Comparison of ENCODE assay signal across 9 cellular contexts in the genomic region with DNA sequence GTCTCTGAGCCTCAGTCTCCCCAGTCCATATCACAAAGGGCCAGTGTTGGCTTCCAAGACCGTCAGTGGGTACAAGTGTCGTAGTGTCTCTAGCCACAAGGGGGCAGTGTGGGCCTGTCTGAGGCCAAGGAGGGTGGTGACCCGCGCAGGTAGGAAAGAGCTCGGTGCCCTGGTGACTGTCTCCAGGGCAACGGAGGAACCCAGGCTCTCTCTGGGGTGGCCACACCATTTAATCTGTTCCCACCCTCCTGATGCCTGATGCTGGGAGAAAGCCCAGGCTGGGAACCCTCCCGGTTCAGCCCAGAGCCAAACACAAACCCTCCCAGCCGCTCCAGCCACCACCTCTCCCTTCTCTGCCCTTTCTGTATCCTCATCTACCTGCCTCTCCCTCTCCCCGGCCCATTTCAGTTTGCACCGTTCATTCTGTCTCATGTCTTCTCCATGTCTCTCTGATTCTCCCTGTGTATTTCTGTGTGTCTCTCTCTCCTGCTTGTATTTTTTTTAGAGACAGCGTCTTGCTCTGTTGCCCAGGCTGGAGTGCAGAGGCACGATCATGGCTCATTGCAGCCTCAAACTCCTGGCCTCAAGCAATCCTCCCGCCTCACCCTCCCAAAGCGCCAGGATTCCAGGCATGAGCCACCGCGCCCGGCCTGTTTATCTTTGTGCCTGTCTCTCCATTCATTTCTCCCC. TPM values are rescaled to one million over a fixed set of nuclear protein-coding genes. Genes with fewer than 3 reads are reported as not detected.
DNase-seq lines count a peak whose midpoint lies in the region; ATAC-seq and TF ChIP-seq lines count a peak whose summit lies in the region.
"Had no signal": no experiment of that assay in that cellular context is flagged by ENCODE, and none has a peak within 500 bp of the region (broad histone marks: within the 10 kb centered on the region; RNA-seq: fewer than 3 reads in every experiment).

No MANE protein-coding gene starts in this region.

- TF ChIP-seq CTCF in esophagus squamous epithelium (IDR thresholded peaks at IDR 0.05) (peak; percentile 80 to 94 (median 90)), nephron (IDR thresholded peaks at IDR 0.05; ENCODE audit: unreplicated experiment in 3 of 3) (peak; percentile 71 to 90 (median 87))

- peaks cover 0 to 89% (median 0%) of the 10 kb centered on the region in 4 donors for H3K27me3 ChIP-seq in esophagus squamous epithelium

- H3K4me1 ChIP-seq in esophagus squamous epithelium: peaks cover 0 to 8% (median 0%) of the 10 kb centered on the region in 3 donors

- H3K27ac ChIP-seq in esophagus squamous epithelium: no peak overlapping the region

- no peak overlapping the region for H3K27ac Mint-ChIP-seq in nephron

- 32% methylated on average over 14 of the region's 17 CpGs for WGBS in esophagus squamous epithelium, 2 donors

- peak; percentile 92 for ATAC-seq in stimulated activated naive CD8-positive, alpha-beta T cell treated with anti-CD3 and anti-CD28 coated beads, Interleukin-15, Interleukin-2, amounts not matched to agents 100 U/mL and 50 U/mL, for 24 hours
- no peak for ATAC-seq in HG03097 (IDR thresholded peaks at IDR 0.05; ENCODE audit: low FRiP score, unreplicated experiment)

- H3K9me3 Mint-ChIP-seq in nephron: no peaks in the 10 kb centered on the region

- peak; percentile 69 for DNase-seq in DMS79 (lab: John Stamatoyannopoulos, UW)
- DNase-seq in activated T-cell treated with anti-CD3 and anti-CD28 coated beads, Interleukin-2, amount 50 U/mL, for 1 hour: peak; percentile 84
- DNase-seq in esophagus squamous epithelium (lab: John Stamatoyannopoulos, UW): no peak
- peak; percentile 86 for DNase-seq in stimulated activated naive CD8-positive, alpha-beta T cell treated with anti-CD3 and anti-CD28 coated beads, Interleukin-15, Interleukin-2, amounts not matched to agents 100 U/mL and 50 U/mL, for 24 hours

- TF ChIP-seq POLR2A in esophagus squamous epithelium (IDR thresholded peaks at IDR 0.05): no peak

- H3K27me3 Mint-ChIP-seq in nephron (ENCODE audit: low read depth): peaks cover 66% of the 10 kb centered on the region

- no peaks in the 10 kb centered on the region for H3K36me3 Mint-ChIP-seq in nephron (ENCODE audit: low read depth)

- H3K4me3 Mint-ChIP-seq in nephron: no peak overlapping the region

- H3K36me3 ChIP-seq in esophagus squamous epithelium: no peaks in the 10 kb centered on the region

- TF ChIP-seq EP300 in Ishikawa (IDR thresholded peaks at IDR 0.05; ENCODE audit: borderline replicate concordance): no peak

- peak; percentile 97 for TF ChIP-seq RAD21 in Ishikawa (IDR thresholded peaks at IDR 0.05; ENCODE audit: low read depth)

- no peak overlapping the region for H3K4me3 ChIP-seq in esophagus squamous epithelium

- H3K4me1 Mint-ChIP-seq in nephron: no peaks in the 10 kb centered on the region

- no peaks in the 10 kb centered on the region for H3K9me3 ChIP-seq in esophagus squamous epithelium

- intact Hi-C loops in esophagus squamous epithelium (cut with DNase I): loop anchor here (5.0 to 10.0 kb wide), 3 partner anchors 80 to 358 kb away; a partner anchor contains a TSS

TF ChIP-seq in Ishikawa, 13 proteins besides CTCF, POLR2A, EP300 and RAD21:
- TF ChIP-seq, protein P1, sequence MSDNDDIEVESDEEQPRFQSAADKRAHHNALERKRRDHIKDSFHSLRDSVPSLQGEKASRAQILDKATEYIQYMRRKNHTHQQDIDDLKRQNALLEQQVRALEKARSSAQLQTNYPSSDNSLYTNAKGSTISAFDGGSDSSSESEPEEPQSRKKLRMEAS (IDR thresholded peaks at IDR 0.05): no peak
- TF ChIP-seq CEBPB (IDR thresholded peaks at IDR 0.05) (no peak), TEAD4 (IDR thresholded peaks at IDR 0.05) (no peak), NFIC (IDR thresholded peaks at IDR 0.05) (no peak)
- TF ChIP-seq, protein P2, sequence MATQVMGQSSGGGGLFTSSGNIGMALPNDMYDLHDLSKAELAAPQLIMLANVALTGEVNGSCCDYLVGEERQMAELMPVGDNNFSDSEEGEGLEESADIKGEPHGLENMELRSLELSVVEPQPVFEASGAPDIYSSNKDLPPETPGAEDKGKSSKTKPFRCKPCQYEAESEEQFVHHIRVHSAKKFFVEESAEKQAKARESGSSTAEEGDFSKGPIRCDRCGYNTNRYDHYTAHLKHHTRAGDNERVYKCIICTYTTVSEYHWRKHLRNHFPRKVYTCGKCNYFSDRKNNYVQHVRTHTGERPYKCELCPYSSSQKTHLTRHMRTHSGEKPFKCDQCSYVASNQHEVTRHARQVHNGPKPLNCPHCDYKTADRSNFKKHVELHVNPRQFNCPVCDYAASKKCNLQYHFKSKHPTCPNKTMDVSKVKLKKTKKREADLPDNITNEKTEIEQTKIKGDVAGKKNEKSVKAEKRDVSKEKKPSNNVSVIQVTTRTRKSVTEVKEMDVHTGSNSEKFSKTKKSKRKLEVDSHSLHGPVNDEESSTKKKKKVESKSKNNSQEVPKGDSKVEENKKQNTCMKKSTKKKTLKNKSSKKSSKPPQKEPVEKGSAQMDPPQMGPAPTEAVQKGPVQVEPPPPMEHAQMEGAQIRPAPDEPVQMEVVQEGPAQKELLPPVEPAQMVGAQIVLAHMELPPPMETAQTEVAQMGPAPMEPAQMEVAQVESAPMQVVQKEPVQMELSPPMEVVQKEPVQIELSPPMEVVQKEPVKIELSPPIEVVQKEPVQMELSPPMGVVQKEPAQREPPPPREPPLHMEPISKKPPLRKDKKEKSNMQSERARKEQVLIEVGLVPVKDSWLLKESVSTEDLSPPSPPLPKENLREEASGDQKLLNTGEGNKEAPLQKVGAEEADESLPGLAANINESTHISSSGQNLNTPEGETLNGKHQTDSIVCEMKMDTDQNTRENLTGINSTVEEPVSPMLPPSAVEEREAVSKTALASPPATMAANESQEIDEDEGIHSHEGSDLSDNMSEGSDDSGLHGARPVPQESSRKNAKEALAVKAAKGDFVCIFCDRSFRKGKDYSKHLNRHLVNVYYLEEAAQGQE (IDR thresholded peaks at IDR 0.05; ENCODE audit: low read depth): no peak

TF ChIP-seq in PFSK-1, 5 proteins besides CTCF, POLR2A, EP300 and RAD21:
- TF ChIP-seq SIN3A (IDR thresholded peaks at IDR 0.05; ENCODE audit: borderline replicate concordance, insufficient read depth, low read length): no peak
- TF ChIP-seq, protein P2 (IDR thresholded peaks at IDR 0.05; ENCODE audit: insufficient read depth in 1 of 2, low read depth in 2 of 2, low read length in 2 of 2): peak; percentile 66 to 76
TF ChIP-seq in PFSK-1: peak in this region for 1.

RNA-seq across cellular contexts. Expression of a gene that starts 17.5 kb away (rescaled TPM):
- polyA plus RNA-seq in PFSK-1 (2012; ENCODE audit: insufficient read length, low read depth): 56.2 TPM
- total RNA-seq in esophagus squamous epithelium: 10 to 100 TPM in 1 of 4 donors, 1 to 10 TPM in 3; 1.0 to 13.5 (median 3.9) TPM
- total RNA-seq: activated CD8-positive, alpha-beta memory T cell treated with anti-CD3 and anti-CD28 coated beads for 36 hours had no signal

RNA-seq across cellular contexts. Expression of a gene that starts 34.8 kb away (rescaled TPM):
- polyA plus RNA-seq in PFSK-1 (2012; ENCODE audit: insufficient read length, low read depth): 1.7 TPM
- 1 to 10 TPM in 2 of 4 donors, under 1 TPM in 1, not detected in 1; 0.08 to 5.0 (median 3.6) TPM for total RNA-seq in esophagus squamous epithelium
- total RNA-seq: activated CD8-positive, alpha-beta memory T cell treated with anti-CD3 and anti-CD28 coated beads for 36 hours had no signal

RNA-seq across cellular contexts. Expression of a gene that starts 47.2 kb away (rescaled TPM):
- polyA plus RNA-seq in PFSK-1 (2012; ENCODE audit: insufficient read length, low read depth): 31.1 TPM
- 1 to 10 TPM; 5.6 to 9.4 (median 8.4) TPM for total RNA-seq in esophagus squamous epithelium
